8 cellular contexts compared by ENCODE assay signal in the genomic region with DNA sequence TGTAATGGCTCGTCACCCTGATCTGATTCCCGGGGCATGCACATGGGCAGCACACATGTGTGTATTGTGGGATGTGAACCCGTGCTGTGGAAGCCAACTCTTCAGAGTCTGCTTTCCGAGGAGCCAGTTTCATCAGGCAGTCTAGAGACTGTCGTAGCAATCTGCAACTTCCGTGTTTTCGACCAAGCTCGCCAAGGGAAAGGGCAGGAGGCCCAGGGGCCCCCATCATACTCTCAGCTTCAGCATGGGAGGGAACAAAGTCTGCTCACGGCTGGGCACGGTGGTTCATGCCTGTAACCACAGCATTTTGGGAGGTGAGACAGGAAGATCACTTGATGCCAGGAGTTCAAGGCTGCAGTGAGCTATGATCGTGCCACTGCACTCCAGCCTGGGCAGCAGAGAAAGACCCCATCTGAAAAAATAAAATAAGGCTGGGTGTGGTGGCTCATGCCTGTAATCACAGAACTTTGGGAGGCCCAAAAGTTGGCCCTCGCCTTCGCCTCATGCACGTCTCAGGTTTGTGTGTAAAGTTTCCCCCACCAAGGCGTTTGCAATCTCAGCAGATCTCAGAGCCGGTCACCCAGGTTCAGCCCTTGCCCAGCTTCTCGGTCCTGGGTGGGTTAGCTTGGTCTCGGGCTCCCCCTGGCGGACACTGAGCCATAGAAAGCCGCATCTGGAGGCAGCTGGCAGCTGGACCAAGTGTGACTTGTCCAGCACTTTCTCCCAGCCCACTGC. TPM values are rescaled to one million over a fixed set of nuclear protein-coding genes. Genes with fewer than 3 reads are reported as not detected.
A peak's percentile ranks its signal among the peaks of the same experiment; 100 is the strongest.
DNase-seq lines count a peak whose midpoint lies in the region; ATAC-seq and TF ChIP-seq lines count a peak whose summit lies in the region.

No MANE protein-coding gene starts in this region.

- ATAC-seq in DND-41 (ENCODE audit: insufficient read depth, low read depth): peak; percentile 71
- ATAC-seq in GM21717 (IDR thresholded peaks at IDR 0.05; ENCODE audit: unreplicated experiment): no peak

- no peaks in the 10 kb centered on the region for H3K79me2 ChIP-seq in DND-41 (ENCODE audit: insufficient read depth, low read length)

- no peaks in the 10 kb centered on the region for H3K27me3 ChIP-seq in DND-41 (ENCODE audit: insufficient read depth, low read length, poor library complexity)
- H3K27me3 ChIP-seq in suprapubic skin: peaks cover 8% of the 10 kb centered on the region

- TF ChIP-seq POLR2A in suprapubic skin (IDR thresholded peaks at IDR 0.05): no peak

- TF ChIP-seq CTCF in DND-41 (IDR thresholded peaks at IDR 0.05; ENCODE audit: borderline replicate concordance, extremely low read depth, low read length, poor library complexity, severe bottlenecking) (peak; percentile 92), suprapubic skin (IDR thresholded peaks at IDR 0.05) (peak; percentile 86 to 87)

- H3K4me3 ChIP-seq in DND-41 (ENCODE audit: low read depth in 1 of 2, low read length in 2 of 2) (no peak overlapping the region), suprapubic skin (no peak overlapping the region)

- no peak for TF ChIP-seq EP300 in suprapubic skin (IDR thresholded peaks at IDR 0.05)

- H4K20me1 ChIP-seq in DND-41 (ENCODE audit: insufficient read depth, low read length): no peaks in the 10 kb centered on the region

- H3K9ac ChIP-seq in DND-41 (ENCODE audit: low read depth, low read length): no peak overlapping the region

- H3K27ac ChIP-seq in DND-41 (ENCODE audit: low read length) (no peak overlapping the region), suprapubic skin (no peak overlapping the region)

- H2AFZ ChIP-seq in DND-41 (ENCODE audit: low read depth, low read length): no peak overlapping the region

- no peak overlapping the region for H3K4me2 ChIP-seq in DND-41 (ENCODE audit: insufficient read depth, low read length)

- peak; percentile 79 for DNase-seq in DND-41
- peak; percentile 26 to 37 for DNase-seq in Kasumi-1 (lab: John Stamatoyannopoulos, UW)
- DNase-seq in SK-N-DZ (ENCODE audit: low spot score): peak; percentile 66
- peak; percentile 85 for DNase-seq in activated gamma-delta T cell treated with Interleukin-2 at 50 U/mL for 16 hours
- peak; percentile 59 for DNase-seq in foreskin melanocyte
- peak; percentile 68 for DNase-seq in occipital lobe (lab: John Stamatoyannopoulos, UW)
- DNase-seq in suprapubic skin (ENCODE audit: low spot score in 2 of 2): peak; percentile 93

- no peaks in the 10 kb centered on the region for H3K9me3 ChIP-seq in DND-41 (ENCODE audit: insufficient read depth, low read length, severe bottlenecking)
- H3K9me3 ChIP-seq in suprapubic skin: no peaks in the 10 kb centered on the region

- H3K4me1 ChIP-seq in DND-41 (ENCODE audit: insufficient read depth, low read length): peaks cover 14% of the 10 kb centered on the region
- peaks cover 14% of the 10 kb centered on the region for H3K4me1 ChIP-seq in suprapubic skin

- H3K36me3 ChIP-seq in DND-41 (ENCODE audit: insufficient read depth, low read length) (no peaks in the 10 kb centered on the region), suprapubic skin (no peaks in the 10 kb centered on the region)

- 68% methylated on average over 12 of the region's 20 CpGs for WGBS in suprapubic skin

RNA-seq across cellular contexts. Expression of gene SLC25A33, which starts 48.5 kb away (rescaled TPM):
- polyA plus RNA-seq in SK-N-DZ (2014; cell fraction: cytosol; rRNA removed): 25.0 and 27.5 TPM in 2 replicates
- 15.7 and 20.3 TPM in 2 replicates for polyA plus RNA-seq in SK-N-DZ (2014; cell fraction: nucleus; rRNA removed)
- total RNA-seq in occipital lobe (13.9 TPM), suprapubic skin (1 to 10 TPM; 2.3 to 9.7 (median 5.3) TPM)

Comparison
In these comparisons a context has a peak if more than half of its experiments do, and no peak if none do; other contexts are left out.
1. DNase-seq: peak in every context shown above with its lines; median percentile 93 in suprapubic skin; 85 in activated gamma-delta T cell treated with Interleukin-2 at 50 U/mL for 16 hours; 79 in DND-41; 68 in occipital lobe; 66 in SK-N-DZ; 59 in foreskin melanocyte; 32 in Kasumi-1.